Comparison of ENCODE assay signal across 14 cellular contexts in the genomic region with DNA sequence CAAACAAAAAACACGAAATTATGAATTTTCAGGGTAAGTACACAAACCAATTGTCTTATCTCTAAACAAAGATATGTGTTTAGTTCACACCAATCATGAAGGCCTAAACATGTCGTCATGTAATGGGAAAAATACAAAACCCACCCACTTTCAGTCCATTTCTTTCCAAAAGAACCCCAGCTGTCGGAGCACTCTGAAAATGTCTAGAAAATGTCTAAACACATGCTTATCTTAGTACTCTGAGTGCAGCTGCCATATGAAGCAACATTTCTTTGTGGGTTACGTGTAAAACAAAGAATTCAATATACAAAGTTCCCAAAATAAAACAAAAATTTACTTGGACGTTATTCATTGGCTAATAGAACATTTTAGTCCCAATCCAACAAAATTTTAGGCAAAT. TPM values are rescaled to one million over a fixed set of nuclear protein-coding genes. Genes with fewer than 3 reads are reported as not detected.
DNase-seq lines count a peak whose midpoint lies in the region; ATAC-seq and TF ChIP-seq lines count a peak whose summit lies in the region.
"Had no signal": no experiment of that assay in that cellular context is flagged by ENCODE, and none has a peak within 500 bp of the region (broad histone marks: within the 10 kb centered on the region; RNA-seq: fewer than 3 reads in every experiment).

No MANE protein-coding gene starts in this region.

- H3K4me3 ChIP-seq in IMR-90 (ENCODE audit: insufficient read depth, low read depth, low read length) (no peak overlapping the region), mesenchymal stem cell (ENCODE audit: insufficient read depth in 1 of 2, low read depth in 1 of 2, low read length in 2 of 2) (no peak overlapping the region), mammary epithelial cell (replicated peaks in 1 of 3; ENCODE audit: insufficient read depth in 1 of 3, low read depth in 2 of 3, low read length in 3 of 3) (no peak overlapping the region)
- H3K4me3 ChIP-seq: PC-9 had no signal

- H2AFZ ChIP-seq in IMR-90 (replicated peaks; ENCODE audit: low read length, poor library complexity): no peak overlapping the region
- no peak overlapping the region for H2AFZ ChIP-seq in mesenchymal stem cell (ENCODE audit: low read depth, low read length)
- no peak overlapping the region for H2AFZ ChIP-seq in mammary epithelial cell (ENCODE audit: low read depth, low read length)
- H2AFZ ChIP-seq: PC-9 had no signal

- intact Hi-C loops in IMR-90 (cut with micrococcal nuclease) (no loop called here), mammary epithelial cell (cut with micrococcal nuclease) (no loop called here)

- in situ Hi-C loops in IMR-90 (cut with MboI; ENCODE audit: low sequenced_read_pairs) (loop anchor here (25.0 kb wide), 1 partner anchor 355 kb away; no protein-coding TSS in a partner anchor), mammary epithelial cell (cut with MboI; ENCODE audit: low sequenced_read_pairs in 2 of 2) (no loop called here)

- H3K4ac ChIP-seq in IMR-90 (ENCODE audit: low read depth, low read length) (no peak overlapping the region), mesenchymal stem cell (ENCODE audit: low read depth in 1 of 2, low read length in 2 of 2) (no peak overlapping the region)

- H3K79me2 ChIP-seq in mammary epithelial cell (ENCODE audit: insufficient read depth, low read length): peaks cover 29% of the 10 kb centered on the region

- peak; percentile 76 for DNase-seq in IMR-90
- DNase-seq in fibroblast of peridontal ligament (ENCODE audit: extremely low read depth): peak; percentile 22
- DNase-seq in mesenchymal stem cell: peak; percentile 38
- no peak for DNase-seq in T-helper 9 cell
- no peak for DNase-seq in mammary epithelial cell
- no peak for DNase-seq in HUDEP-2 (lab: John Stamatoyannopoulos, UW; ENCODE audit: unreplicated experiment in 76 of 76)
- DNase-seq: ACHN, Karpas-422, NCI-H187 treated with DMSO at 0.1 percent for 48 hours, NCI-H2171, NCI-H774, PC-9 had no signal

- H4K91ac ChIP-seq in IMR-90 (ENCODE audit: insufficient read depth, low read depth, low read length) (no peak overlapping the region), mesenchymal stem cell (ENCODE audit: low read length) (no peak overlapping the region)

- POLR2A ChIA-PET in IMR-90 (lab: Charles Lee; ENCODE audit: unreplicated experiment): no interaction called here

- H3K9me1 ChIP-seq in IMR-90 (ENCODE audit: insufficient read depth, low read length): 0 out of 2 replicates have a peak, but pooled peaks cover 5% of the 10 kb centered on the region

- peaks cover 4% of the 10 kb centered on the region for H4K20me1 ChIP-seq in IMR-90 (ENCODE audit: insufficient read depth, low read length)
- H4K20me1 ChIP-seq in mammary epithelial cell (ENCODE audit: insufficient read depth, low read length): no peaks in the 10 kb centered on the region

- TF ChIP-seq POLR2A in IMR-90 (IDR thresholded peaks at IDR 0.05; ENCODE audit: low read depth, low read length): no peak

- no peak overlapping the region for H2BK15ac ChIP-seq in IMR-90 (ENCODE audit: low read depth, low read length)
- H2BK15ac ChIP-seq in mesenchymal stem cell (ENCODE audit: low read depth, poor library complexity, severe bottlenecking): no peak overlapping the region

- H2BK5ac ChIP-seq in IMR-90 (ENCODE audit: low read depth, low read length, poor library complexity, severe bottlenecking) (no peak overlapping the region), mesenchymal stem cell (ENCODE audit: low read depth, low read length, poor library complexity, severe bottlenecking) (no peak overlapping the region)

- H2BK20ac ChIP-seq in IMR-90 (ENCODE audit: low read depth, low read length): no peak overlapping the region

- no peak overlapping the region for H3K4me2 ChIP-seq in IMR-90 (ENCODE audit: low read depth, low read length)
- H3K4me2 ChIP-seq in mesenchymal stem cell (ENCODE audit: low read length, poor library complexity, severe bottlenecking): no peak overlapping the region
- no peak overlapping the region for H3K4me2 ChIP-seq in mammary epithelial cell (ENCODE audit: insufficient read depth, low read depth, low read length)
- H3K4me2 ChIP-seq: PC-9 had no signal

- ATAC-seq in IMR-90 (ENCODE audit: low read depth) (peak; percentile 73), GM19328 (IDR thresholded peaks at IDR 0.05; ENCODE audit: unreplicated experiment) (no peak)

- H3K14ac ChIP-seq in IMR-90 (replicated peaks; ENCODE audit: low read depth, low read length) (no peak overlapping the region), mesenchymal stem cell (ENCODE audit: low read length in 2 of 2) (no peak overlapping the region)

- no CpG with 5 or more reads among the region's 5 CpGs for WGBS in IMR-90 (ENCODE audit: extremely low coverage in 2 of 2, insufficient read length in 1 of 2), 2 experiments
- 97% methylated on average over 5 of the region's 5 CpGs for WGBS in mesenchymal stem cell
- 90% methylated on average over 5 of the region's 5 CpGs for WGBS in mammary epithelial cell (ENCODE audit: low coverage, missing lambda C conversion rate)

- H3K79me1 ChIP-seq in IMR-90 (ENCODE audit: low read depth in 1 of 2, low read length in 2 of 2): peaks cover 0 to 27% of the 10 kb centered on the region in 2 experiments; a peak in 2 of 4 replicates
- H3K79me1 ChIP-seq in mesenchymal stem cell (replicated peaks; ENCODE audit: low read length, poor library complexity, severe bottlenecking): peaks cover 5% of the 10 kb centered on the region

- no peak overlapping the region for H3K18ac ChIP-seq in IMR-90 (ENCODE audit: low read depth, low read length)
- H3K18ac ChIP-seq in mesenchymal stem cell (ENCODE audit: low read depth in 1 of 2, low read length in 2 of 2): no peak overlapping the region

- H2AK9ac ChIP-seq in IMR-90 (replicated peaks; ENCODE audit: low read depth, low read length, poor library complexity): no peak overlapping the region

- H3K56ac ChIP-seq in IMR-90 (ENCODE audit: extremely low read depth, insufficient read depth, low read length): no peak overlapping the region

- no peaks in the 10 kb centered on the region for H3K27me3 ChIP-seq in IMR-90 (ENCODE audit: control insufficient read depth, insufficient read depth, low read length)
- no peaks in the 10 kb centered on the region for H3K27me3 ChIP-seq in mesenchymal stem cell (ENCODE audit: control insufficient read depth in 1 of 2, insufficient read depth in 1 of 2, low read length in 2 of 2)
- H3K27me3 ChIP-seq in mammary epithelial cell (ENCODE audit: insufficient read depth, low read length): no peaks in the 10 kb centered on the region

- CTCF ChIA-PET in IMR-90 (lab: Yijun Ruan, JAX): interaction anchor here (1.0 to 1.5 kb wide), 2 partner anchors 51 to 93 kb away, joined by 3 read pairs; no protein-coding TSS in a partner anchor
- CTCF ChIA-PET in mammary epithelial cell (lab: Charles Lee; ENCODE audit: low non-redundant PET): no interaction called here

- no peak overlapping the region for H3K23ac ChIP-seq in IMR-90 (ENCODE audit: low read depth, low read length)
- H3K23ac ChIP-seq in mesenchymal stem cell (ENCODE audit: low read length in 2 of 2): no peak overlapping the region

- H2BK120ac ChIP-seq in IMR-90 (ENCODE audit: low read depth, low read length): no peak overlapping the region
- H2BK120ac ChIP-seq in mesenchymal stem cell (ENCODE audit: low read depth, low read length): no peak overlapping the region

- no peak overlapping the region for H2BK12ac ChIP-seq in mesenchymal stem cell (ENCODE audit: low read length in 2 of 2)

- no peak overlapping the region for H4K5ac ChIP-seq in IMR-90 (ENCODE audit: low read depth, low read length)

- H3K27ac ChIP-seq in 22Rv1 (0 out of 2 replicates have a peak overlapping the region, but pooled peaks have one; percentile 3), IMR-90 (ENCODE audit: insufficient read depth, low read length) (no peak overlapping the region), mesenchymal stem cell (ENCODE audit: low read length, poor library complexity, severe bottlenecking) (no peak overlapping the region), mammary epithelial cell (ENCODE audit: insufficient read depth, low read depth, low read length) (no peak overlapping the region)
- H3K27ac ChIP-seq: PC-9 had no signal

- no peaks in the 10 kb centered on the region for H3K9me3 ChIP-seq in IMR-90 (ENCODE audit: control insufficient read depth, insufficient read depth, low read length)
- H3K9me3 ChIP-seq in mesenchymal stem cell (ENCODE audit: control insufficient read depth, low read length): no peaks in the 10 kb centered on the region
- H3K9me3 ChIP-seq in mammary epithelial cell (replicated peaks; ENCODE audit: insufficient read depth, low read length): no peaks in the 10 kb centered on the region

- dilution Hi-C loops in IMR-90 (cut with HindIII; ENCODE audit: low sequenced_read_pairs, unreplicated experiment) (no loop called here), mammary epithelial cell (cut with HindIII; ENCODE audit: low sequenced_read_pairs) (no loop called here)

- H3K4me1 ChIP-seq in IMR-90 (ENCODE audit: control insufficient read depth, insufficient read depth, low read length) (peaks cover 3% of the 10 kb centered on the region), mesenchymal stem cell (ENCODE audit: control insufficient read depth, insufficient read depth, low read depth, low read length) (no peaks in the 10 kb centered on the region), mammary epithelial cell (ENCODE audit: insufficient read depth, low read length) (no peaks in the 10 kb centered on the region)

- peaks cover 6% of the 10 kb centered on the region for H3K36me3 ChIP-seq in IMR-90 (ENCODE audit: control insufficient read depth, insufficient read depth, low read length)
- peaks cover 6 to 58% of the 10 kb centered on the region in 2 experiments for H3K36me3 ChIP-seq in mesenchymal stem cell (ENCODE audit: control insufficient read depth in 1 of 2, insufficient read depth in 2 of 2, low read depth in 1 of 2, low read length in 2 of 2)
- H3K36me3 ChIP-seq in mammary epithelial cell (ENCODE audit: insufficient read depth, low read length): peaks cover 22% of the 10 kb centered on the region

- no peak overlapping the region for H2AK5ac ChIP-seq in IMR-90 (ENCODE audit: low read depth, low read length)
- no peak overlapping the region for H2AK5ac ChIP-seq in mesenchymal stem cell (ENCODE audit: low read length, severe bottlenecking)

- H4K8ac ChIP-seq in IMR-90 (ENCODE audit: low read depth in 2 of 2, low read length in 2 of 2) (no peak overlapping the region), mesenchymal stem cell (ENCODE audit: low read length) (no peak overlapping the region)

- TF ChIP-seq RAD21 in IMR-90 (IDR thresholded peaks at IDR 0.05; ENCODE audit: low read length): no peak

- BruUV-seq in IMR-90 (replicated peaks; lab: Mats Ljungman, UMichigan) (no TSS peak), mammary epithelial cell (replicated peaks; lab: Mats Ljungman, UMichigan) (no TSS peak)

- H3K9ac ChIP-seq in IMR-90 (ENCODE audit: low read depth, low read length): no peak overlapping the region
- H3K9ac ChIP-seq in mesenchymal stem cell (ENCODE audit: low read length): no peak overlapping the region
- H3K9ac ChIP-seq in mammary epithelial cell (ENCODE audit: insufficient read depth, low read length): no peak overlapping the region

- TF ChIP-seq CTCF in 22Rv1 (IDR thresholded peaks at IDR 0.05) (no peak), IMR-90 (conservative IDR thresholded peaks at IDR 0.05; ENCODE audit: low read depth, low read length) (no peak), mammary epithelial cell (conservative IDR thresholded peaks at IDR 0.05 in 1 of 2, IDR thresholded peaks at IDR 0.05 in 1 of 2; ENCODE audit: extremely low read depth in 1 of 2, insufficient read depth in 1 of 2, low read depth in 1 of 2, low read length in 2 of 2) (no peak)

RNA-seq across cellular contexts. Expression of a gene that starts 22.7 kb away (rescaled TPM):
- 94.1 and 240 TPM in 2 replicates for total RNA-seq in IMR-90 (2012; rRNA removed)
- polyA plus RNA-seq in IMR-90 (2012; rRNA removed): 153 TPM in 2 replicates
- polyA plus RNA-seq in IMR-90 (2012; cell fraction: cytosol; rRNA removed): 65.9 and 68.8 TPM in 2 replicates
- 22.2 and 52.1 TPM in 2 replicates for polyA plus RNA-seq in IMR-90 (2012; cell fraction: nucleus; rRNA removed; ENCODE audit: low replicate concordance)
- 207 TPM for polyA plus RNA-seq in mesenchymal stem cell (2013, experiment 1 of 2)
- 206 TPM for polyA plus RNA-seq in mesenchymal stem cell (2013, experiment 2 of 2)
- total RNA-seq in mammary epithelial cell: 100 to 1,000 TPM; 166 to 276 TPM
- polyA plus RNA-seq in mammary epithelial cell: 229 TPM
- 119 TPM for polyA minus RNA-seq in mammary epithelial cell

Comparison
In these comparisons a context has a peak if more than half of its experiments do, and no peak if none do; other contexts are left out.
1. DNase-seq: peak in IMR-90 (single experiment), fibroblast of peridontal ligament (single experiment) and mesenchymal stem cell (single experiment); none in T-helper 9 cell (single experiment), mammary epithelial cell (single experiment) and HUDEP-2 (0 of 76).